ENCODE assay signal across 25 cellular contexts in genomic region chr4:176186721-176187395, GRCh38. TPM values are rescaled to one million over a fixed set of nuclear protein-coding genes. Genes with fewer than 3 reads are reported as not detected.
DNase-seq lines count a peak whose midpoint lies in the region; ATAC-seq, FAIRE-seq and TF ChIP-seq lines count a peak whose summit lies in the region.
"Had no signal": no experiment of that assay in that cellular context is flagged by ENCODE, and none has a peak within 500 bp of the region (broad histone marks: within the 10 kb centered on the region; RNA-seq: fewer than 3 reads in every experiment).

No MANE protein-coding gene starts in this region.

- no peak overlapping the region for H2BK120ac ChIP-seq in IMR-90 (ENCODE audit: low read depth, low read length)

- H3K79me1 ChIP-seq in IMR-90 (ENCODE audit: low read depth in 1 of 2, low read length in 2 of 2): no peaks in the 10 kb centered on the region

- no peak for DNase-seq in IMR-90
- no peak for DNase-seq in epithelial cell of prostate (ENCODE audit: low read depth, low spot score)
- no peak for DNase-seq in sigmoid colon
- no peak for DNase-seq in RWPE1 (ENCODE audit: low spot score)
- DNase-seq in kidney: no peak
- no peak for DNase-seq in NCI-H146 treated with DMSO at 0.1 percent for 48 hours (lab: John Stamatoyannopoulos, UW; ENCODE audit: unreplicated experiment)
- DNase-seq in T-helper 9 cell: no peak
- DNase-seq: activated CD4-positive, CD25-positive, alpha-beta regulatory T cell treated with anti-CD3 and anti-CD28 coated beads, Interleukin-2, amount 50 U/mL, for 72 hours; activated CD8-positive, alpha-beta T cell treated with anti-CD3 and anti-CD28 coated beads, Interleukin-2, amount 10 ng/mL, durations not matched to agents 7 days and 5 days; activated naive CD4-positive, alpha-beta T cell; activated T-cell treated with anti-CD3 and anti-CD28 coated beads, Interleukin-2, amount 50 U/mL, for 1 hour; amygdala; central memory CD4-positive, alpha-beta T cell; effector CD8-positive, alpha-beta T cell; glutamatergic neuron; Kasumi-1; left ventricle myocardium superior; mucosa of descending colon; NCI-H1105 treated with DMSO at 0.1 percent for 48 hours; substantia nigra had no signal

- 0 out of 2 replicates have a peak overlapping the region, but pooled peaks have one; percentile 67 for H3K4ac ChIP-seq in IMR-90 (ENCODE audit: low read depth, low read length)

- WGBS in IMR-90 (ENCODE audit: extremely low coverage in 2 of 2, insufficient read length in 1 of 2), 2 experiments: no CpG with 5 or more reads among the region's 6 CpGs
- 79 to 81% methylated on average over 6 of the region's 6 CpGs for WGBS in sigmoid colon, 2 donors

- H3K27ac ChIP-seq in IMR-90 (ENCODE audit: insufficient read depth, low read length) (no peak overlapping the region), epithelial cell of prostate (peak overlapping the region; percentile 75), sigmoid colon (peak overlapping the region in 3 of 4 donors; percentile 2 to 69 (median 57)), RWPE1 (no peak overlapping the region), kidney (ENCODE audit: low read depth in 2 of 2, low read length in 2 of 2) (no peak overlapping the region)
- H3K27ac ChIP-seq: esophagus muscularis mucosa had no signal

- H2BK15ac ChIP-seq in IMR-90 (ENCODE audit: low read depth, low read length): no peak overlapping the region

- BruUV-seq in IMR-90 (replicated peaks; lab: Mats Ljungman, UMichigan): no TSS peak

- no peak for TF ChIP-seq RAD21 in IMR-90 (IDR thresholded peaks at IDR 0.05; ENCODE audit: low read length)

- H3K4me1 ChIP-seq in ES-I3 (ENCODE audit: insufficient read depth, low read length): peaks cover 29% of the 10 kb centered on the region
- peaks cover 15% of the 10 kb centered on the region for H3K4me1 ChIP-seq in IMR-90 (ENCODE audit: control insufficient read depth, insufficient read depth, low read length)
- H3K4me1 ChIP-seq in sigmoid colon: peaks cover 0 to 53% (median 37%) of the 10 kb centered on the region in 4 donors
- H3K4me1 ChIP-seq in kidney (ENCODE audit: control insufficient read depth in 1 of 2, insufficient read depth in 1 of 2, low read depth in 1 of 2, low read length in 2 of 2): no peaks in the 10 kb centered on the region

- H4K91ac ChIP-seq in IMR-90 (ENCODE audit: insufficient read depth, low read depth, low read length): no peak overlapping the region

- in situ Hi-C loops in IMR-90 (cut with MboI; ENCODE audit: low sequenced_read_pairs): no loop called here

- H2AK9ac ChIP-seq in IMR-90 (replicated peaks; ENCODE audit: low read depth, low read length, poor library complexity): no peak overlapping the region

- no peak for TF ChIP-seq EP300 in sigmoid colon (IDR thresholded peaks at IDR 0.05)

- no peak overlapping the region for H3K14ac ChIP-seq in IMR-90 (replicated peaks; ENCODE audit: low read depth, low read length)

- no peaks in the 10 kb centered on the region for H4K20me1 ChIP-seq in IMR-90 (ENCODE audit: insufficient read depth, low read length)

- no peak overlapping the region for H2AK5ac ChIP-seq in IMR-90 (ENCODE audit: low read depth, low read length)

- intact Hi-C loops in IMR-90 (cut with micrococcal nuclease) (loop anchor here (5.0 kb wide), 1 partner anchor 35 kb away; no protein-coding TSS in a partner anchor), sigmoid colon (cut with DNase I) (no loop called here), kidney (cut with DNase I) (no loop called here)

- TF ChIP-seq CTCF in IMR-90 (conservative IDR thresholded peaks at IDR 0.05; ENCODE audit: low read depth, low read length) (no peak), sigmoid colon (IDR thresholded peaks at IDR 0.05) (no peak), RWPE1 (conservative IDR thresholded peaks at IDR 0.05; ENCODE audit: low read depth) (no peak), kidney (IDR thresholded peaks at IDR 0.05; ENCODE audit: borderline replicate concordance, extremely low read depth, insufficient read depth) (no peak)

- no peak overlapping the region for H3K56ac ChIP-seq in IMR-90 (ENCODE audit: extremely low read depth, insufficient read depth, low read length)

- H3K23ac ChIP-seq in IMR-90 (ENCODE audit: low read depth, low read length): no peak overlapping the region

- CTCF ChIA-PET in IMR-90 (lab: Yijun Ruan, JAX) (no interaction called here), RWPE1 (lab: Yijun Ruan, JAX) (interaction anchor here (1.0 kb wide), 1 partner anchor 13 kb away, joined by 4 read pairs; no protein-coding TSS in a partner anchor)

- no peak overlapping the region for H2BK20ac ChIP-seq in IMR-90 (ENCODE audit: low read depth, low read length)

- H3K9me1 ChIP-seq in IMR-90 (ENCODE audit: insufficient read depth, low read length): 0 out of 2 replicates have a peak, but pooled peaks cover 5% of the 10 kb centered on the region

- H2BK5ac ChIP-seq in IMR-90 (ENCODE audit: low read depth, low read length, poor library complexity, severe bottlenecking): peak overlapping the region; percentile 21

- POLR2A ChIA-PET in IMR-90 (lab: Charles Lee; ENCODE audit: unreplicated experiment): no interaction called here
- POLR2A ChIA-PET in RWPE1 (lab: Yijun Ruan, JAX; ENCODE audit: low non-redundant PET): no interaction called here

- H3K9ac ChIP-seq in ES-I3 (ENCODE audit: low read depth, low read length) (peak overlapping the region; percentile 3; the same call in 1 of the 2 replicates), IMR-90 (ENCODE audit: low read depth, low read length) (no peak overlapping the region), kidney (ENCODE audit: low read length in 2 of 2) (no peak overlapping the region)

- H3K4me3 ChIP-seq in IMR-90 (ENCODE audit: insufficient read depth, low read depth, low read length) (no peak overlapping the region), sigmoid colon (no peak overlapping the region), kidney (ENCODE audit: low read length in 2 of 2) (no peak overlapping the region)
- H3K4me3 ChIP-seq: esophagus muscularis mucosa, GM12878, mucosa of descending colon had no signal

- FAIRE-seq in kidney (lab: Jason Lieb, UNC): no peak
- FAIRE-seq: GM12878 had no signal

- peak overlapping the region; percentile 86; the same call in 1 of the 2 replicates for H4K5ac ChIP-seq in IMR-90 (ENCODE audit: low read depth, low read length)

- H3K4me2 ChIP-seq in IMR-90 (ENCODE audit: low read depth, low read length): no peak overlapping the region

- no peaks in the 10 kb centered on the region for H3K9me3 ChIP-seq in ES-I3 (ENCODE audit: control insufficient read depth, insufficient read depth, low read length)
- H3K9me3 ChIP-seq in IMR-90 (ENCODE audit: control insufficient read depth, insufficient read depth, low read length): no peaks in the 10 kb centered on the region
- H3K9me3 ChIP-seq in sigmoid colon: no peaks in the 10 kb centered on the region
- H3K9me3 ChIP-seq in kidney (ENCODE audit: control insufficient read depth in 1 of 2, low read length in 2 of 2): no peaks in the 10 kb centered on the region
- H3K9me3 ChIP-seq: esophagus muscularis mucosa, mucosa of descending colon had no signal

- H3K27me3 ChIP-seq in IMR-90 (ENCODE audit: control insufficient read depth, insufficient read depth, low read length) (no peaks in the 10 kb centered on the region), sigmoid colon (no peaks in the 10 kb centered on the region)
- H3K27me3 ChIP-seq: esophagus muscularis mucosa had no signal

- H3K18ac ChIP-seq in IMR-90 (ENCODE audit: low read depth, low read length): peak overlapping the region; percentile 89; the same call in 1 of the 2 replicates

- dilution Hi-C loops in IMR-90 (cut with HindIII; ENCODE audit: low sequenced_read_pairs, unreplicated experiment): no loop called here

- H2AFZ ChIP-seq in IMR-90 (replicated peaks; ENCODE audit: low read length, poor library complexity): no peak overlapping the region

- H4K8ac ChIP-seq in IMR-90 (ENCODE audit: low read depth in 2 of 2, low read length in 2 of 2): 0 out of 4 replicates have a peak overlapping the region, but pooled peaks of 1 of the 2 experiments have one; percentile 56

- H3K36me3 ChIP-seq in ES-I3 (ENCODE audit: insufficient read depth, low read length) (no peaks in the 10 kb centered on the region), IMR-90 (ENCODE audit: control insufficient read depth, insufficient read depth, low read length) (no peaks in the 10 kb centered on the region), sigmoid colon (no peaks in the 10 kb centered on the region), kidney (ENCODE audit: control insufficient read depth in 1 of 2, insufficient read depth in 2 of 2, low read length in 2 of 2) (no peaks in the 10 kb centered on the region)
- H3K36me3 ChIP-seq: esophagus muscularis mucosa had no signal

- no peak for ATAC-seq in IMR-90 (ENCODE audit: low read depth)
- ATAC-seq: activated CD8-positive, alpha-beta T cell treated with anti-CD3 and anti-CD28 coated beads, Interleukin-2, amount 10 ng/mL, durations not matched to agents 7 days and 5 days; left ventricle myocardium superior; mucosa of descending colon had no signal

- TF ChIP-seq POLR2A in IMR-90 (IDR thresholded peaks at IDR 0.05; ENCODE audit: low read depth, low read length): no peak
- no peak for TF ChIP-seq POLR2A in sigmoid colon (IDR thresholded peaks at IDR 0.05)

TF ChIP-seq in IMR-90, 13 proteins besides CTCF, POLR2A, EP300 and RAD21:
- TF ChIP-seq RCOR1 (IDR thresholded peaks at IDR 0.05; ENCODE audit: insufficient replicate concordance, low read length): no peak
- no peak for TF ChIP-seq USF2 (IDR thresholded peaks at IDR 0.05; ENCODE audit: low read depth, low read length)
- TF ChIP-seq FOS (IDR thresholded peaks at IDR 0.05; ENCODE audit: low read depth, low read length): no peak
- TF ChIP-seq SMC3 (IDR thresholded peaks at IDR 0.05; ENCODE audit: low read depth, low read length): no peak
- no peak for TF ChIP-seq CEBPB (IDR thresholded peaks at IDR 0.05; ENCODE audit: low read depth, low read length)
- no peak for TF ChIP-seq RFX5 (IDR thresholded peaks at IDR 0.05; ENCODE audit: low read depth, low read length)

RNA-seq across cellular contexts. Expression of gene SPATA4, which starts 8.5 kb away (rescaled TPM):
- total RNA-seq in IMR-90 (2012; rRNA removed) (under 0.01 and 0.28 TPM in 2 replicates), sigmoid colon (1 to 10 TPM in 1 of 4 donors, under 1 TPM in 2, not detected in 1; 0.36 to 2.8 (median 0.54) TPM), kidney (1.2 TPM)
- polyA plus RNA-seq in IMR-90 (2012; rRNA removed) (0.09 and 0.14 TPM in 2 replicates), sigmoid colon (not detected), kidney (ENCODE audit: insufficient read depth, low read depth, low replicate concordance) (0.82 TPM)
- polyA plus RNA-seq in IMR-90 (2012; cell fraction: cytosol; rRNA removed): not detected in 2 replicates
- not detected in 2 replicates for polyA plus RNA-seq in IMR-90 (2012; cell fraction: nucleus; rRNA removed; ENCODE audit: low replicate concordance)
- total RNA-seq: activated CD8-positive, alpha-beta T cell treated with anti-CD3 and anti-CD28 coated beads, Interleukin-2, amount 10 ng/mL, durations not matched to agents 7 days and 5 days; GM12878; HT-29; left ventricle myocardium superior had no signal
- polyA plus RNA-seq: CD14-positive monocyte, GM12878 had no signal

Comparison
In these comparisons a context has a peak if more than half of its experiments do, and no peak if none do; other contexts are left out.
1. H3K27ac ChIP-seq: peak in epithelial cell of prostate (single experiment) and sigmoid colon (3 of 4); none in IMR-90 (single experiment), RWPE1 (single experiment) and kidney (0 of 2).